ENCODE assay signal across 20 cellular contexts in the genomic region with DNA sequence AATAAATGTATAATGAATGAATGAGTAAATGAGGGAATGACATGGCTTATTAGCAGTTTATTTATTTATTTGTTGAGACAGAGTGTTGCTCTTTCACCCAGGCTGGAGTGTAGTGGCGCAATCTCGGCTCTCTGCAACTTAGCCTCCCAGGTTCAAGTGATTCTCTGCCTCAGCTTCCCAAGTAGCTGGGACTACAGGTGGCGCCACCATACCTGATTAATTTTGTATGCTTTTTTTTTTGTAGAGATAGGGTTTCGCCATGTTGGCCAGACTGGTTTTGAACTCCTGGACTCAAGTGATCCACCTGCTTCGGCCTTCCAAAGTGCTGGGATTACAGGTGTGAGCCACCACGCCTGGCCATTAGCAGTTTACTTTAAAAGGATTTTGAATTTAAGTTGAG.
DNase-seq lines count a peak whose midpoint lies in the region; ATAC-seq and TF ChIP-seq lines count a peak whose summit lies in the region.
"Had no signal": no experiment of that assay in that cellular context is flagged by ENCODE, and none has a peak within 500 bp of the region (broad histone marks: within the 10 kb centered on the region; RNA-seq: fewer than 3 reads in every experiment).

No MANE protein-coding gene starts in this region.

- dilution Hi-C loops in mammary epithelial cell (cut with HindIII; ENCODE audit: low sequenced_read_pairs) = no loop called here

- no peak overlapping the region for H3K9ac ChIP-seq in mammary epithelial cell (ENCODE audit: insufficient read depth, low read length)

- DNase-seq in A673 (ENCODE audit: low spot score) (no peak), GM06990 (ENCODE audit: extremely low read depth, insufficient read length) (no peak), WTC11 (ENCODE audit: low spot score) (peak; percentile 38), SIG-M5 treated with dmso at 0.1 percent for 504 hours (lab: John Stamatoyannopoulos, UW; ENCODE audit: unreplicated experiment) (no peak), mammary epithelial cell (no peak), COLO829 (ENCODE audit: low spot score) (no peak)
- DNase-seq: C1 segment of cervical spinal cord; CD8-positive, alpha-beta memory T cell; IMR-90; Kasumi-1; NCI-H146; NCI-H2081 treated with DMSO at 0.1 percent for 48 hours; NCI-H2227 treated with DMSO at 0.1 percent for 48 hours; NCI-H524; PC-9; SIG-M5 had no signal

- H3K36me3 ChIP-seq in A673 (ENCODE audit: insufficient read depth, low read length, poor library complexity, severe bottlenecking) (no peaks in the 10 kb centered on the region), GM06990 (ENCODE audit: control insufficient read depth, insufficient read depth, low read length) (no peaks in the 10 kb centered on the region), mammary epithelial cell (ENCODE audit: insufficient read depth, low read length) (no peaks in the 10 kb centered on the region)

- TF ChIP-seq CTCF in A673 (conservative IDR thresholded peaks at IDR 0.05; ENCODE audit: low read depth, low read length) (0 out of 2 replicates have a peak, but pooled peaks have one; percentile 9), GM06990 (IDR thresholded peaks at IDR 0.05; ENCODE audit: insufficient read depth, low read length, poor library complexity, severe bottlenecking) (peak; percentile 7), WTC11 (IDR thresholded peaks at IDR 0.05) (no peak), mammary epithelial cell (conservative IDR thresholded peaks at IDR 0.05 in 1 of 2, IDR thresholded peaks at IDR 0.05 in 1 of 2; ENCODE audit: extremely low read depth in 1 of 2, insufficient read depth in 1 of 2, low read depth in 1 of 2, low read length in 2 of 2) (no peak)

- H3K36me3 Mint-ChIP-seq in WTC11 = no peaks in the 10 kb centered on the region
- H3K36me3 Mint-ChIP-seq: CD8-positive, alpha-beta memory T cell had no signal

- H3K4me1 Mint-ChIP-seq in WTC11 = peaks cover 8% of the 10 kb centered on the region
- H3K4me1 Mint-ChIP-seq: CD8-positive, alpha-beta memory T cell had no signal

- no peaks in the 10 kb centered on the region for H3K9me3 Mint-ChIP-seq in WTC11

- CTCF ChIA-PET in A673 (lab: Charles Lee) (interaction anchor here (1.0 kb wide), 1 partner anchor 215 kb away, joined by 3 read pairs; no protein-coding TSS in a partner anchor), WTC11 (lab: Charles Lee) (interaction anchor here (1.4 to 1.5 kb wide), 2 partner anchors 12 to 215 kb away, joined by 5 to 9 read pairs; no protein-coding TSS in a partner anchor), mammary epithelial cell (lab: Charles Lee; ENCODE audit: low non-redundant PET) (no interaction called here)

- intact Hi-C loops in A673 (cut with micrococcal nuclease; ENCODE audit: unreplicated experiment) = no loop called here
- intact Hi-C loops in mammary epithelial cell (cut with micrococcal nuclease) = no loop called here

- peak; percentile 22; the same call in 1 of the 2 replicates for TF ChIP-seq RAD21 in Ishikawa (IDR thresholded peaks at IDR 0.05; ENCODE audit: low read depth)

- in situ Hi-C loops in mammary epithelial cell (cut with MboI; ENCODE audit: low sequenced_read_pairs in 2 of 2) = no loop called here

- no peak overlapping the region for H3K27ac Mint-ChIP-seq in WTC11

- 96% methylated on average over 6 of the region's 6 CpGs for WGBS in mammary epithelial cell (ENCODE audit: low coverage, missing lambda C conversion rate)

- ATAC-seq in WTC11 (no peak), GM19455 (IDR thresholded peaks at IDR 0.05; ENCODE audit: unreplicated experiment) (no peak)

- no peak for TF ChIP-seq EP300 in Ishikawa (IDR thresholded peaks at IDR 0.05; ENCODE audit: borderline replicate concordance)

- POLR2A ChIA-PET in A673 (lab: Charles Lee; ENCODE audit: low non-redundant PET) = no interaction called here
- POLR2A ChIA-PET in WTC11 (lab: Charles Lee) = interaction anchor here (0.6 kb wide), 1 partner anchor 158 kb away, joined by 3 read pairs; no protein-coding TSS in a partner anchor

- H3K27ac ChIP-seq in A673 (ENCODE audit: low read depth, low read length, poor library complexity, severe bottlenecking) (no peak overlapping the region), mammary epithelial cell (ENCODE audit: insufficient read depth, low read depth, low read length) (no peak overlapping the region)
- H3K27ac ChIP-seq: RWPE1 had no signal

- H3K4me3 ChIP-seq in A673 (ENCODE audit: low read depth, low read length, poor library complexity, severe bottlenecking) = no peak overlapping the region
- no peak overlapping the region for H3K4me3 ChIP-seq in GM06990 (replicated peaks; ENCODE audit: low read depth, low read length)
- H3K4me3 ChIP-seq in mammary epithelial cell (replicated peaks in 1 of 3; ENCODE audit: insufficient read depth in 1 of 3, low read depth in 2 of 3, low read length in 3 of 3) = no peak overlapping the region
- H3K4me3 ChIP-seq: GM12878, PC-9 had no signal

- H3K4me3 Mint-ChIP-seq in WTC11 = no peak overlapping the region
- H3K4me3 Mint-ChIP-seq: CD8-positive, alpha-beta memory T cell had no signal

- H3K9me3 ChIP-seq in A673 (ENCODE audit: low read depth, low read length, poor library complexity, severe bottlenecking) (no peaks in the 10 kb centered on the region), mammary epithelial cell (replicated peaks; ENCODE audit: insufficient read depth, low read length) (no peaks in the 10 kb centered on the region)

- no peaks in the 10 kb centered on the region for H3K79me2 ChIP-seq in mammary epithelial cell (ENCODE audit: insufficient read depth, low read length)

- no peaks in the 10 kb centered on the region for H3K27me3 ChIP-seq in A673 (replicated peaks; ENCODE audit: insufficient read depth, low read depth, low read length, poor library complexity)
- no peaks in the 10 kb centered on the region for H3K27me3 ChIP-seq in GM06990 (replicated peaks; ENCODE audit: control insufficient read depth, insufficient read depth, low read length)
- no peaks in the 10 kb centered on the region for H3K27me3 ChIP-seq in mammary epithelial cell (ENCODE audit: insufficient read depth, low read length)

- BruUV-seq in A673 (replicated peaks; lab: Mats Ljungman, UMichigan) = no TSS peak
- no TSS peak for BruUV-seq in mammary epithelial cell (replicated peaks; lab: Mats Ljungman, UMichigan)

- H3K4me2 ChIP-seq in mammary epithelial cell (ENCODE audit: insufficient read depth, low read depth, low read length) = no peak overlapping the region

- H3K4me1 ChIP-seq in A673 (ENCODE audit: insufficient read depth, low read length, poor library complexity, severe bottlenecking) (no peaks in the 10 kb centered on the region), mammary epithelial cell (ENCODE audit: insufficient read depth, low read length) (peaks cover 14% of the 10 kb centered on the region)

- no peaks in the 10 kb centered on the region for H3K27me3 Mint-ChIP-seq in WTC11 (ENCODE audit: low read depth)

- H2AFZ ChIP-seq in mammary epithelial cell (ENCODE audit: low read depth, low read length) = no peak overlapping the region

- H4K20me1 ChIP-seq in mammary epithelial cell (ENCODE audit: insufficient read depth, low read length) = no peaks in the 10 kb centered on the region

TF ChIP-seq in Ishikawa, 13 proteins besides CTCF, POLR2A, EP300 and RAD21:
- TF ChIP-seq CREB1 (IDR thresholded peaks at IDR 0.05; ENCODE audit: low read depth) (no peak), FOXM1 (IDR thresholded peaks at IDR 0.05; ENCODE audit: borderline replicate concordance, low read depth) (no peak)
TF ChIP-seq in Ishikawa: peak in this region for 0.

TF ChIP-seq in WTC11, 78 proteins besides CTCF, POLR2A, EP300 and RAD21 (continues in another document):
- TF ChIP-seq, protein P1, sequence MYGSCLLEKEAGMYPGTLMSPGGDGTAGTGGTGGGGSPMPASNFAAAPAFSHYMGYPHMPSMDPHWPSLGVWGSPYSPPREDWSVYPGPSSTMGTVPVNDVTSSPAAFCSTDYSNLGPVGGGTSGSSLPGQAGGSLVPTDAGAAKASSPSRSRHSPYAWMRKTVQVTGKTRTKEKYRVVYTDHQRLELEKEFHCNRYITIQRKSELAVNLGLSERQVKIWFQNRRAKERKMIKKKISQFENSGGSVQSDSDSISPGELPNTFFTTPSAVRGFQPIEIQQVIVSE (CRISPR knock-in tag; IDR thresholded peaks at IDR 0.05; ENCODE audit: borderline replicate concordance) = no peak
- no peak for TF ChIP-seq CREB1 (CRISPR knock-in tag; IDR thresholded peaks at IDR 0.05)
- no peak for TF ChIP-seq EMX1 (CRISPR knock-in tag; IDR thresholded peaks at IDR 0.05)
- TF ChIP-seq ZNF219 (CRISPR knock-in tag; IDR thresholded peaks at IDR 0.05; ENCODE audit: borderline replicate concordance) = no peak
- no peak for TF ChIP-seq ZNF317 (CRISPR knock-in tag; IDR thresholded peaks at IDR 0.05; ENCODE audit: borderline replicate concordance, low read depth)
- TF ChIP-seq NR2C2 (CRISPR knock-in tag; IDR thresholded peaks at IDR 0.05) = no peak
- TF ChIP-seq, protein P2, sequence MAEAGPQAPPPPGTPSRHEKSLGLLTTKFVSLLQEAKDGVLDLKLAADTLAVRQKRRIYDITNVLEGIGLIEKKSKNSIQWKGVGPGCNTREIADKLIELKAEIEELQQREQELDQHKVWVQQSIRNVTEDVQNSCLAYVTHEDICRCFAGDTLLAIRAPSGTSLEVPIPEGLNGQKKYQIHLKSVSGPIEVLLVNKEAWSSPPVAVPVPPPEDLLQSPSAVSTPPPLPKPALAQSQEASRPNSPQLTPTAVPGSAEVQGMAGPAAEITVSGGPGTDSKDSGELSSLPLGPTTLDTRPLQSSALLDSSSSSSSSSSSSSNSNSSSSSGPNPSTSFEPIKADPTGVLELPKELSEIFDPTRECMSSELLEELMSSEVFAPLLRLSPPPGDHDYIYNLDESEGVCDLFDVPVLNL (CRISPR knock-in tag; IDR thresholded peaks at IDR 0.05; ENCODE audit: borderline replicate concordance, low read depth) = no peak
- no peak for TF ChIP-seq NR1H2 (CRISPR knock-in tag; IDR thresholded peaks at IDR 0.05)
- TF ChIP-seq ELF4 (CRISPR knock-in tag; IDR thresholded peaks at IDR 0.05; ENCODE audit: low read depth) = no peak

Comparison
In these comparisons a context has a peak if more than half of its experiments do, and no peak if none do; other contexts are left out.
1. CTCF ChIP-seq: peak in A673 (single experiment) and GM06990 (single experiment); none in WTC11 (single experiment) and mammary epithelial cell (0 of 2).